In the genomic region with DNA sequence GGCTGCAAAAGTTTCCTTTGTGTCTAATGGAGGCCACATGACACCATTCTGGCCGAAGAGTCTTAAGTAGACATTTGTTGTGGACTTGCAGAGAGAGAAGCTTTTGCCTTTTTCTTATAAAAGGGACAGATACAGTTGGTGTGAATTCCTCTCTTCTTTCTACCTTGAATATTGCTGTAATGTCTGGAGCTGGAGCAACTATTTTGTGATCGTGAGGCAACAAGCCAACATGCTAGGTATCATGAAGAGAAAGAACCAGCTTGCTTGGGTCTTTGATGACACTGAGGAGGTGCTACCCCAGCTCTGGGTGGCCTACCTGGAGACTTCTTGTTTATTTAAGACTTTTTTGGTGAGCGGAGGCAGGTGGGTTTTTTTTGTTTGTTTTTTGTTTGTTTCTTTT, we compare ENCODE assay signal across 2 cellular contexts.
TF ChIP-seq lines count a peak whose summit lies in the region.

No MANE protein-coding gene starts in this region.

TF ChIP-seq in HEK293, 187 proteins besides CTCF, POLR2A, EP300 and RAD21 (continued from another document):
- no peak for TF ChIP-seq ZNF140 (tag by site-specific recombination; IDR thresholded peaks at IDR 0.05)
- TF ChIP-seq, protein P1, sequence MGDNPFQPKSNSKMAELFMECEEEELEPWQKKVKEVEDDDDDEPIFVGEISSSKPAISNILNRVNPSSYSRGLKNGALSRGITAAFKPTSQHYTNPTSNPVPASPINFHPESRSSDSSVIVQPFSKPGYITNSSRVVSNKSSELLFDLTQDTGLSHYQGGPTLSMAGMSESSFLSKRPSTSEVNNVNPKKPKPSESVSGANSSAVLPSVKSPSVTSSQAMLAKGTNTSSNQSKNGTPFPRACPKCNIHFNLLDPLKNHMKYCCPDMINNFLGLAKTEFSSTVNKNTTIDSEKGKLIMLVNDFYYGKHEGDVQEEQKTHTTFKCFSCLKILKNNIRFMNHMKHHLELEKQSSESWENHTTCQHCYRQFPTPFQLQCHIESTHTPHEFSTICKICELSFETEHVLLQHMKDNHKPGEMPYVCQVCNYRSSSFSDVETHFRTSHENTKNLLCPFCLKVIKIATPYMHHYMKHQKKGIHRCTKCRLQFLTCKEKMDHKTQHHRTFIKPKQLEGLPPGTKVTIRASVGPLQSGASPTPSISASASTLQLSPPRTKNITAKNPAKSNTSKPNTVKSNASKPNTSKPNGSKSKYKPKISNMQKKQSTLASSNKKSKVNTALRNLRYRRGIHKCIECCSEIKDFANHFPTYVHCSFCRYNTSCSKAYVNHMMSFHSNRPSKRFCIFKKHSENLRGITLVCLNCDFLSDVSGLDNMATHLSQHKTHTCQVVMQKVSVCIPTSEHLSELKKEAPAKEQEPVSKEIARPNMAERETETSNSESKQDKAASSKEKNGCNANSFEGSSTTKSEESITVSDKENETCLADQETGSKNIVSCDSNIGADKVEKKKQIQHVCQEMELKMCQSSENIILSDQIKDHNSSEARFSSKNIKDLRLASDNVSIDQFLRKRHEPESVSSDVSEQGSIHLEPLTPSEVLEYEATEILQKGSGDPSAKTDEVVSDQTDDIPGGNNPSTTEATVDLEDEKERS (tag by site-specific recombination; IDR thresholded peaks at IDR 0.05) = peak; percentile 94
- peak; percentile 71 for TF ChIP-seq SETDB1 (IDR thresholded peaks at IDR 0.05; ENCODE audit: insufficient read length, low read length)
- TF ChIP-seq, protein P2, sequence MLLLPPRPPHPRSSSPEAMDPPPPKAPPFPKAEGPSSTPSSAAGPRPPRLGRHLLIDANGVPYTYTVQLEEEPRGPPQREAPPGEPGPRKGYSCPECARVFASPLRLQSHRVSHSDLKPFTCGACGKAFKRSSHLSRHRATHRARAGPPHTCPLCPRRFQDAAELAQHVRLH (tag by site-specific recombination; IDR thresholded peaks at IDR 0.05) = peak; percentile 77

TF ChIP-seq in K562, 482 proteins besides CTCF, POLR2A, EP300 and RAD21 (continues in another document):
- TF ChIP-seq, protein P3, sequence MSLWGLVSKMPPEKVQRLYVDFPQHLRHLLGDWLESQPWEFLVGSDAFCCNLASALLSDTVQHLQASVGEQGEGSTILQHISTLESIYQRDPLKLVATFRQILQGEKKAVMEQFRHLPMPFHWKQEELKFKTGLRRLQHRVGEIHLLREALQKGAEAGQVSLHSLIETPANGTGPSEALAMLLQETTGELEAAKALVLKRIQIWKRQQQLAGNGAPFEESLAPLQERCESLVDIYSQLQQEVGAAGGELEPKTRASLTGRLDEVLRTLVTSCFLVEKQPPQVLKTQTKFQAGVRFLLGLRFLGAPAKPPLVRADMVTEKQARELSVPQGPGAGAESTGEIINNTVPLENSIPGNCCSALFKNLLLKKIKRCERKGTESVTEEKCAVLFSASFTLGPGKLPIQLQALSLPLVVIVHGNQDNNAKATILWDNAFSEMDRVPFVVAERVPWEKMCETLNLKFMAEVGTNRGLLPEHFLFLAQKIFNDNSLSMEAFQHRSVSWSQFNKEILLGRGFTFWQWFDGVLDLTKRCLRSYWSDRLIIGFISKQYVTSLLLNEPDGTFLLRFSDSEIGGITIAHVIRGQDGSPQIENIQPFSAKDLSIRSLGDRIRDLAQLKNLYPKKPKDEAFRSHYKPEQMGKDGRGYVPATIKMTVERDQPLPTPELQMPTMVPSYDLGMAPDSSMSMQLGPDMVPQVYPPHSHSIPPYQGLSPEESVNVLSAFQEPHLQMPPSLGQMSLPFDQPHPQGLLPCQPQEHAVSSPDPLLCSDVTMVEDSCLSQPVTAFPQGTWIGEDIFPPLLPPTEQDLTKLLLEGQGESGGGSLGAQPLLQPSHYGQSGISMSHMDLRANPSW (CRISPR knock-in tag; IDR thresholded peaks at IDR 0.05) = no peak
- TF ChIP-seq HLTF (IDR thresholded peaks at IDR 0.05) (peak; percentile 89; the same call in 1 of the 2 replicates), KLF16 (IDR thresholded peaks at IDR 0.05) (no peak), CBX3 (IDR thresholded peaks at IDR 0.05; ENCODE audit: borderline replicate concordance in 1 of 2, low read length in 2 of 2) (0 out of 3 replicates have a peak, but pooled peaks of 1 of the 2 experiments have one; percentile 43), HDAC2 (IDR thresholded peaks at IDR 0.05) (0 out of 2 replicates have a peak, but pooled peaks have one; percentile 43), SRSF9 (IDR thresholded peaks at IDR 0.05; ENCODE audit: borderline replicate concordance, low read depth, low read length) (no peak), CC2D1A (IDR thresholded peaks at IDR 0.05) (no peak), NFIC (IDR thresholded peaks at IDR 0.05) (no peak), HNRNPH1 (optimal IDR thresholded peaks at IDR 0.05; ENCODE audit: low read depth, low read length) (no peak), RFX1 (IDR thresholded peaks at IDR 0.05) (no peak), ZBTB7A (IDR thresholded peaks at IDR 0.05; ENCODE audit: borderline replicate concordance, control insufficient read depth, low read depth, low read length) (no peak), ZFPM2 (CRISPR knock-in tag; IDR thresholded peaks at IDR 0.05) (no peak), PHB (CRISPR knock-in tag; IDR thresholded peaks at IDR 0.05) (no peak), ZNF707 (CRISPR knock-in tag; conservative IDR thresholded peaks at IDR 0.05) (no peak), ZNF184 (CRISPR knock-in tag; IDR thresholded peaks at IDR 0.05) (no peak), ZKSCAN1 (IDR thresholded peaks at IDR 0.05; ENCODE audit: low read depth, low read length) (no peak), NFE2 (IDR thresholded peaks at IDR 0.05; ENCODE audit: low read depth) (no peak), NCOA1 (IDR thresholded peaks at IDR 0.05; ENCODE audit: low read depth) (no peak), HDAC1 (IDR thresholded peaks at IDR 0.05) (no peak), ZNF785 (CRISPR knock-in tag; IDR thresholded peaks at IDR 0.05) (no peak), PTRF (tag; IDR thresholded peaks at IDR 0.05) (no peak), NRF1 (conservative IDR thresholded peaks at IDR 0.05 in 1 of 2, IDR thresholded peaks at IDR 0.05 in 1 of 2) (no peak), RBM25 (IDR thresholded peaks at IDR 0.05; ENCODE audit: low read depth, low read length, severe bottlenecking) (peak; percentile 99), ADNP (tag; IDR thresholded peaks at IDR 0.05) (peak; percentile 27; the same call in 1 of the 2 replicates), ZC3H11A (IDR thresholded peaks at IDR 0.05; ENCODE audit: low read depth, low read length) (no peak), SMARCA5 (IDR thresholded peaks at IDR 0.05) (peak; percentile 79; the same call in 1 of the 2 replicates), MEIS2 (IDR thresholded peaks at IDR 0.05; ENCODE audit: partially characterized antibody) (no peak), ZBTB17 (CRISPR knock-in tag; IDR thresholded peaks at IDR 0.05) (no peak)
- TF ChIP-seq, protein P4, sequence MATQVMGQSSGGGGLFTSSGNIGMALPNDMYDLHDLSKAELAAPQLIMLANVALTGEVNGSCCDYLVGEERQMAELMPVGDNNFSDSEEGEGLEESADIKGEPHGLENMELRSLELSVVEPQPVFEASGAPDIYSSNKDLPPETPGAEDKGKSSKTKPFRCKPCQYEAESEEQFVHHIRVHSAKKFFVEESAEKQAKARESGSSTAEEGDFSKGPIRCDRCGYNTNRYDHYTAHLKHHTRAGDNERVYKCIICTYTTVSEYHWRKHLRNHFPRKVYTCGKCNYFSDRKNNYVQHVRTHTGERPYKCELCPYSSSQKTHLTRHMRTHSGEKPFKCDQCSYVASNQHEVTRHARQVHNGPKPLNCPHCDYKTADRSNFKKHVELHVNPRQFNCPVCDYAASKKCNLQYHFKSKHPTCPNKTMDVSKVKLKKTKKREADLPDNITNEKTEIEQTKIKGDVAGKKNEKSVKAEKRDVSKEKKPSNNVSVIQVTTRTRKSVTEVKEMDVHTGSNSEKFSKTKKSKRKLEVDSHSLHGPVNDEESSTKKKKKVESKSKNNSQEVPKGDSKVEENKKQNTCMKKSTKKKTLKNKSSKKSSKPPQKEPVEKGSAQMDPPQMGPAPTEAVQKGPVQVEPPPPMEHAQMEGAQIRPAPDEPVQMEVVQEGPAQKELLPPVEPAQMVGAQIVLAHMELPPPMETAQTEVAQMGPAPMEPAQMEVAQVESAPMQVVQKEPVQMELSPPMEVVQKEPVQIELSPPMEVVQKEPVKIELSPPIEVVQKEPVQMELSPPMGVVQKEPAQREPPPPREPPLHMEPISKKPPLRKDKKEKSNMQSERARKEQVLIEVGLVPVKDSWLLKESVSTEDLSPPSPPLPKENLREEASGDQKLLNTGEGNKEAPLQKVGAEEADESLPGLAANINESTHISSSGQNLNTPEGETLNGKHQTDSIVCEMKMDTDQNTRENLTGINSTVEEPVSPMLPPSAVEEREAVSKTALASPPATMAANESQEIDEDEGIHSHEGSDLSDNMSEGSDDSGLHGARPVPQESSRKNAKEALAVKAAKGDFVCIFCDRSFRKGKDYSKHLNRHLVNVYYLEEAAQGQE (CRISPR knock-in tag; IDR thresholded peaks at IDR 0.05; ENCODE audit: low read depth) = no peak
- TF ChIP-seq, protein P5, sequence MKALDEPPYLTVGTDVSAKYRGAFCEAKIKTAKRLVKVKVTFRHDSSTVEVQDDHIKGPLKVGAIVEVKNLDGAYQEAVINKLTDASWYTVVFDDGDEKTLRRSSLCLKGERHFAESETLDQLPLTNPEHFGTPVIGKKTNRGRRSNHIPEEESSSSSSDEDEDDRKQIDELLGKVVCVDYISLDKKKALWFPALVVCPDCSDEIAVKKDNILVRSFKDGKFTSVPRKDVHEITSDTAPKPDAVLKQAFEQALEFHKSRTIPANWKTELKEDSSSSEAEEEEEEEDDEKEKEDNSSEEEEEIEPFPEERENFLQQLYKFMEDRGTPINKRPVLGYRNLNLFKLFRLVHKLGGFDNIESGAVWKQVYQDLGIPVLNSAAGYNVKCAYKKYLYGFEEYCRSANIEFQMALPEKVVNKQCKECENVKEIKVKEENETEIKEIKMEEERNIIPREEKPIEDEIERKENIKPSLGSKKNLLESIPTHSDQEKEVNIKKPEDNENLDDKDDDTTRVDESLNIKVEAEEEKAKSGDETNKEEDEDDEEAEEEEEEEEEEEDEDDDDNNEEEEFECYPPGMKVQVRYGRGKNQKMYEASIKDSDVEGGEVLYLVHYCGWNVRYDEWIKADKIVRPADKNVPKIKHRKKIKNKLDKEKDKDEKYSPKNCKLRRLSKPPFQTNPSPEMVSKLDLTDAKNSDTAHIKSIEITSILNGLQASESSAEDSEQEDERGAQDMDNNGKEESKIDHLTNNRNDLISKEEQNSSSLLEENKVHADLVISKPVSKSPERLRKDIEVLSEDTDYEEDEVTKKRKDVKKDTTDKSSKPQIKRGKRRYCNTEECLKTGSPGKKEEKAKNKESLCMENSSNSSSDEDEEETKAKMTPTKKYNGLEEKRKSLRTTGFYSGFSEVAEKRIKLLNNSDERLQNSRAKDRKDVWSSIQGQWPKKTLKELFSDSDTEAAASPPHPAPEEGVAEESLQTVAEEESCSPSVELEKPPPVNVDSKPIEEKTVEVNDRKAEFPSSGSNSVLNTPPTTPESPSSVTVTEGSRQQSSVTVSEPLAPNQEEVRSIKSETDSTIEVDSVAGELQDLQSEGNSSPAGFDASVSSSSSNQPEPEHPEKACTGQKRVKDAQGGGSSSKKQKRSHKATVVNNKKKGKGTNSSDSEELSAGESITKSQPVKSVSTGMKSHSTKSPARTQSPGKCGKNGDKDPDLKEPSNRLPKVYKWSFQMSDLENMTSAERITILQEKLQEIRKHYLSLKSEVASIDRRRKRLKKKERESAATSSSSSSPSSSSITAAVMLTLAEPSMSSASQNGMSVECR (CRISPR knock-in tag; IDR thresholded peaks at IDR 0.05) = no peak
- TF ChIP-seq, protein P6, sequence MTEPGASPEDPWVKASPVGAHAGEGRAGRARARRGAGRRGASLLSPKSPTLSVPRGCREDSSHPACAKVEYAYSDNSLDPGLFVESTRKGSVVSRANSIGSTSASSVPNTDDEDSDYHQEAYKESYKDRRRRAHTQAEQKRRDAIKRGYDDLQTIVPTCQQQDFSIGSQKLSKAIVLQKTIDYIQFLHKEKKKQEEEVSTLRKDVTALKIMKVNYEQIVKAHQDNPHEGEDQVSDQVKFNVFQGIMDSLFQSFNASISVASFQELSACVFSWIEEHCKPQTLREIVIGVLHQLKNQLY (CRISPR knock-in tag; conservative IDR thresholded peaks at IDR 0.05) = no peak
- TF ChIP-seq, protein P7, sequence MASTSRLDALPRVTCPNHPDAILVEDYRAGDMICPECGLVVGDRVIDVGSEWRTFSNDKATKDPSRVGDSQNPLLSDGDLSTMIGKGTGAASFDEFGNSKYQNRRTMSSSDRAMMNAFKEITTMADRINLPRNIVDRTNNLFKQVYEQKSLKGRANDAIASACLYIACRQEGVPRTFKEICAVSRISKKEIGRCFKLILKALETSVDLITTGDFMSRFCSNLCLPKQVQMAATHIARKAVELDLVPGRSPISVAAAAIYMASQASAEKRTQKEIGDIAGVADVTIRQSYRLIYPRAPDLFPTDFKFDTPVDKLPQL (IDR thresholded peaks at IDR 0.05; ENCODE audit: extremely low read depth, insufficient read length) = no peak
- TF ChIP-seq, protein P8, sequence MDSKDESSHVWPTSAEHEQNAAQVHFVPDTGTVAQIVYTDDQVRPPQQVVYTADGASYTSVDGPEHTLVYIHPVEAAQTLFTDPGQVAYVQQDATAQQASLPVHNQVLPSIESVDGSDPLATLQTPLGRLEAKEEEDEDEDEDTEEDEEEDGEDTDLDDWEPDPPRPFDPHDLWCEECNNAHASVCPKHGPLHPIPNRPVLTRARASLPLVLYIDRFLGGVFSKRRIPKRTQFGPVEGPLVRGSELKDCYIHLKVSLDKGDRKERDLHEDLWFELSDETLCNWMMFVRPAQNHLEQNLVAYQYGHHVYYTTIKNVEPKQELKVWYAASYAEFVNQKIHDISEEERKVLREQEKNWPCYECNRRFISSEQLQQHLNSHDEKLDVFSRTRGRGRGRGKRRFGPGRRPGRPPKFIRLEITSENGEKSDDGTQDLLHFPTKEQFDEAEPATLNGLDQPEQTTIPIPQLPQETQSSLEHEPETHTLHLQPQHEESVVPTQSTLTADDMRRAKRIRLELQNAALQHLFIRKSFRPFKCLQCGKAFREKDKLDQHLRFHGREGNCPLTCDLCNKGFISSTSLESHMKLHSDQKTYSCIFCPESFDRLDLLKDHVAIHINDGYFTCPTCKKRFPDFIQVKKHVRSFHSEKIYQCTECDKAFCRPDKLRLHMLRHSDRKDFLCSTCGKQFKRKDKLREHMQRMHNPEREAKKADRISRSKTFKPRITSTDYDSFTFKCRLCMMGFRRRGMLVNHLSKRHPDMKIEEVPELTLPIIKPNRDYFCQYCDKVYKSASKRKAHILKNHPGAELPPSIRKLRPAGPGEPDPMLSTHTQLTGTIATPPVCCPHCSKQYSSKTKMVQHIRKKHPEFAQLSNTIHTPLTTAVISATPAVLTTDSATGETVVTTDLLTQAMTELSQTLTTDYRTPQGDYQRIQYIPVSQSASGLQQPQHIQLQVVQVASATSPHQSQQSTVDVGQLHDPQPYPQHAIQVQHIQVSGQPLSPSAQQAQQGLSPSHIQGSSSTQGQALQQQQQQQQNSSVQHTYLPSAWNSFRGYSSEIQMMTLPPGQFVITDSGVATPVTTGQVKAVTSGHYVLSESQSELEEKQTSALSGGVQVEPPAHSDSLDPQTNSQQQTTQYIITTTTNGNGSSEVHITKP (IDR thresholded peaks at IDR 0.05; ENCODE audit: partially characterized antibody) = no peak
- TF ChIP-seq, protein P9, sequence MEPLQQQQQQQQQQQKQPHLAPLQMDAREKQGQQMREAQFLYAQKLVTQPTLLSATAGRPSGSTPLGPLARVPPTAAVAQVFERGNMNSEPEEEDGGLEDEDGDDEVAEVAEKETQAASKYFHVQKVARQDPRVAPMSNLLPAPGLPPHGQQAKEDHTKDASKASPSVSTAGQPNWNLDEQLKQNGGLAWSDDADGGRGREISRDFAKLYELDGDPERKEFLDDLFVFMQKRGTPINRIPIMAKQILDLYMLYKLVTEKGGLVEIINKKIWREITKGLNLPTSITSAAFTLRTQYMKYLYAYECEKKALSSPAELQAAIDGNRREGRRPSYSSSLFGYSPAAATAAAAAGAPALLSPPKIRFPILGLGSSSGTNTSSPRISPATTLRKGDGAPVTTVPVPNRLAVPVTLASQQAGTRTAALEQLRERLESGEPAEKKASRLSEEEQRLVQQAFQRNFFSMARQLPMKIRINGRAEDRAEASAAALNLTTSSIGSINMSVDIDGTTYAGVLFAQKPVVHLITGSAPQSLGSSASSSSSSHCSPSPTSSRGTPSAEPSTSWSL (CRISPR knock-in tag; IDR thresholded peaks at IDR 0.05; ENCODE audit: borderline replicate concordance) = no peak
